17 cellular contexts compared by ENCODE assay signal in genomic region chr18:2597639-2598038, GRCh38. TPM values are rescaled to one million over a fixed set of nuclear protein-coding genes. Genes with fewer than 3 reads are reported as not detected.
DNase-seq lines count a peak whose midpoint lies in the region; ATAC-seq and TF ChIP-seq lines count a peak whose summit lies in the region.
"Had no signal": no experiment of that assay in that cellular context is flagged by ENCODE, and none has a peak within 500 bp of the region (broad histone marks: within the 10 kb centered on the region; RNA-seq: fewer than 3 reads in every experiment).

No MANE protein-coding gene starts in this region.

- H3K9me3 Mint-ChIP-seq in activated CD4-positive, alpha-beta T cell treated with anti-CD3 and anti-CD28 coated beads, Interleukin-2, amount 10 ng/mL, durations not matched to agents 7 days and 5 days = peaks cover 4% of the 10 kb centered on the region
- H3K9me3 Mint-ChIP-seq in CD4-positive, CD25-positive, alpha-beta regulatory T cell = peaks cover 0 to 4% (median 0%) of the 10 kb centered on the region in 7 donors
- H3K9me3 Mint-ChIP-seq in effector memory CD8-positive, alpha-beta T cell = peaks cover 0 to 2% of the 10 kb centered on the region in 2 donors

- TF ChIP-seq CTCF in PC-9 (conservative IDR thresholded peaks at IDR 0.05) (no peak), coronary artery (IDR thresholded peaks at IDR 0.05) (no peak)

- no peak overlapping the region for H3K4me3 Mint-ChIP-seq in activated CD4-positive, alpha-beta T cell treated with anti-CD3 and anti-CD28 coated beads, Interleukin-2, amount 10 ng/mL, durations not matched to agents 7 days and 5 days
- H3K4me3 Mint-ChIP-seq in CD4-positive, CD25-positive, alpha-beta regulatory T cell = peak overlapping the region in 3 of 4 donors; percentile 5 to 29 (median 6)
- H3K4me3 Mint-ChIP-seq in effector memory CD8-positive, alpha-beta T cell = no peak overlapping the region

- H3K9me3 ChIP-seq in CD4-positive, CD25-positive, alpha-beta regulatory T cell (ENCODE audit: control insufficient read depth in 2 of 2, low read length in 2 of 2) = no peaks in the 10 kb centered on the region
- H3K9me3 ChIP-seq in PC-9 (ENCODE audit: insufficient read depth, low read depth) = no peaks in the 10 kb centered on the region
- H3K9me3 ChIP-seq: A549 had no signal

- H3F3A ChIP-seq in PC-9 (ENCODE audit: insufficient read depth, low read depth) = peaks cover under 1% of the 10 kb centered on the region; the same call in 1 of the 2 replicates

- H3K9me2 ChIP-seq in PC-9 (ENCODE audit: insufficient read depth) = no peaks in the 10 kb centered on the region

- no peak overlapping the region for H2AFZ ChIP-seq in PC-9
- H2AFZ ChIP-seq: GM23248 had no signal

- H3K4me3 ChIP-seq in CD4-positive, CD25-positive, alpha-beta regulatory T cell (ENCODE audit: low read depth, low read length) = no peak overlapping the region
- H3K4me3 ChIP-seq in PC-9 = no peak overlapping the region
- no peak overlapping the region for H3K4me3 ChIP-seq in coronary artery
- H3K4me3 ChIP-seq: A549, GM23248 had no signal

- peaks cover 74% of the 10 kb centered on the region for H3K36me3 Mint-ChIP-seq in activated CD4-positive, alpha-beta T cell treated with anti-CD3 and anti-CD28 coated beads, Interleukin-2, amount 10 ng/mL, durations not matched to agents 7 days and 5 days (ENCODE audit: low read depth)
- H3K36me3 Mint-ChIP-seq in CD4-positive, CD25-positive, alpha-beta regulatory T cell = peaks cover 7% of the 10 kb centered on the region
- H3K36me3 Mint-ChIP-seq in effector memory CD8-positive, alpha-beta T cell (ENCODE audit: insufficient read depth) = no peaks in the 10 kb centered on the region

- peak; percentile 74 to 83 for ATAC-seq in CD4-positive, CD25-positive, alpha-beta regulatory T cell (ENCODE audit: low read depth in 2 of 2)
- peak; percentile 48 for ATAC-seq in effector memory CD8-positive, alpha-beta T cell (replicated peaks)
- no peak for ATAC-seq in HG03378 (IDR thresholded peaks at IDR 0.05; ENCODE audit: unreplicated experiment)
- ATAC-seq: A549, HCT116 had no signal

- CTCF ChIA-PET in activated CD4-positive, alpha-beta T cell treated with anti-CD3 and anti-CD28 coated beads, Interleukin-2, amount 10 ng/mL, durations not matched to agents 7 days and 5 days (lab: Charles Lee) = no interaction called here
- CTCF ChIA-PET in PC-9 (lab: Charles Lee) = no interaction called here

- H4K20me1 ChIP-seq in PC-9 (ENCODE audit: insufficient read depth) = no peaks in the 10 kb centered on the region

- no peak overlapping the region for H3K4me2 ChIP-seq in PC-9
- H3K4me2 ChIP-seq: A549 had no signal

- H3K27me3 Mint-ChIP-seq in activated CD4-positive, alpha-beta T cell treated with anti-CD3 and anti-CD28 coated beads, Interleukin-2, amount 10 ng/mL, durations not matched to agents 7 days and 5 days = no peaks in the 10 kb centered on the region
- no peaks in the 10 kb centered on the region for H3K27me3 Mint-ChIP-seq in CD4-positive, CD25-positive, alpha-beta regulatory T cell
- no peaks in the 10 kb centered on the region for H3K27me3 Mint-ChIP-seq in effector memory CD8-positive, alpha-beta T cell

- H3K27ac ChIP-seq in CD4-positive, CD25-positive, alpha-beta regulatory T cell (ENCODE audit: insufficient read depth, low read length, poor library complexity, severe bottlenecking) = peak overlapping the region; percentile 14
- H3K27ac ChIP-seq in PC-9 (no peak overlapping the region), coronary artery (no peak overlapping the region)
- H3K27ac ChIP-seq: A549, C4-2B, GM23248 had no signal

- TSS peak; percentile 6 for BruUV-seq in PC-9 (replicated peaks; lab: Mats Ljungman, UMichigan)

- peaks cover 26% of the 10 kb centered on the region for H3K4me1 ChIP-seq in CD4-positive, CD25-positive, alpha-beta regulatory T cell (ENCODE audit: control insufficient read depth, insufficient read depth, low read length, poor library complexity, severe bottlenecking)
- peaks cover 10% of the 10 kb centered on the region for H3K4me1 ChIP-seq in PC-9 (replicated peaks; ENCODE audit: insufficient read depth)

- POLR2A ChIA-PET in activated CD4-positive, alpha-beta T cell treated with anti-CD3 and anti-CD28 coated beads, Interleukin-2, amount 10 ng/mL, durations not matched to agents 7 days and 5 days (lab: Charles Lee) = no interaction called here
- POLR2A ChIA-PET in PC-9 (lab: Charles Lee; ENCODE audit: unreplicated experiment) = no interaction called here

- no peaks in the 10 kb centered on the region for H3K27me3 ChIP-seq in CD4-positive, CD25-positive, alpha-beta regulatory T cell (ENCODE audit: control insufficient read depth, insufficient read depth, low read length)
- H3K27me3 ChIP-seq in PC-9 (ENCODE audit: insufficient read depth, low read depth) = no peaks in the 10 kb centered on the region

- H3K36me3 ChIP-seq in CD4-positive, CD25-positive, alpha-beta regulatory T cell (ENCODE audit: control insufficient read depth, insufficient read depth, low read length) = peaks cover 7% of the 10 kb centered on the region
- peaks cover 53% of the 10 kb centered on the region for H3K36me3 ChIP-seq in PC-9 (ENCODE audit: low read depth)

- peaks cover 51% of the 10 kb centered on the region for H3K4me1 Mint-ChIP-seq in activated CD4-positive, alpha-beta T cell treated with anti-CD3 and anti-CD28 coated beads, Interleukin-2, amount 10 ng/mL, durations not matched to agents 7 days and 5 days
- peaks cover 28 to 58% (median 48%) of the 10 kb centered on the region in 4 donors for H3K4me1 Mint-ChIP-seq in CD4-positive, CD25-positive, alpha-beta regulatory T cell
- H3K4me1 Mint-ChIP-seq in effector memory CD8-positive, alpha-beta T cell (ENCODE audit: low read depth in 2 of 2) = peaks cover 6 to 10% of the 10 kb centered on the region in 2 donors

- H3K27ac Mint-ChIP-seq in activated CD4-positive, alpha-beta T cell treated with anti-CD3 and anti-CD28 coated beads, Interleukin-2, amount 10 ng/mL, durations not matched to agents 7 days and 5 days = peak overlapping the region; percentile 73
- H3K27ac Mint-ChIP-seq in CD4-positive, CD25-positive, alpha-beta regulatory T cell = peak overlapping the region; percentile 42 to 94 (median 83)
- peak overlapping the region in 1 of 2 donors; percentile 33 for H3K27ac Mint-ChIP-seq in effector memory CD8-positive, alpha-beta T cell

- no peak for DNase-seq in activated CD4-positive, alpha-beta T cell treated with anti-CD3 and anti-CD28 coated beads, Interleukin-2, amount 10 ng/mL, durations not matched to agents 7 days and 5 days
- no peak for DNase-seq in activated CD4-positive, alpha-beta T cell treated with anti-CD3 and anti-CD28 coated beads for 1 hour
- peak in 2 of 3 donors; percentile 35 to 63 for DNase-seq in CD4-positive, CD25-positive, alpha-beta regulatory T cell
- DNase-seq in PC-9 (no peak), coronary artery (ENCODE audit: low spot score) (no peak)
- no peak for DNase-seq in effector memory CD8-positive, alpha-beta T cell
- no peak for DNase-seq in NK-92 treated with Interleukin-12 subunit alpha and Interleukin-12 subunit beta, amount 100 ng/mL, for 24 hours (lab: John Stamatoyannopoulos, UW)
- DNase-seq: DMS79, GM23248, MV-4-11, NCI-H1436, NCI-H2029 treated with DMSO at 0.1 percent for 48 hours, NCI-H524 had no signal

- H3K79me2 ChIP-seq in PC-9 (ENCODE audit: low read depth) = no peaks in the 10 kb centered on the region

- intact Hi-C loops in PC-9 (cut with micrococcal nuclease; ENCODE audit: unreplicated experiment) = no loop called here

RNA-seq across cellular contexts. Expression of gene NDC80, which starts 26.3 kb away (rescaled TPM):
- total RNA-seq in activated CD4-positive, alpha-beta T cell treated with anti-CD3 and anti-CD28 coated beads, Interleukin-2, amount 10 ng/mL, durations not matched to agents 7 days and 5 days = 10 to 100 TPM; 92.3 to 96.5 TPM
- total RNA-seq in CD4-positive, CD25-positive, alpha-beta regulatory T cell = 20.3 TPM
- polyA plus RNA-seq in CD4-positive, CD25-positive, alpha-beta regulatory T cell = 10 to 100 TPM in 3 of 4 donors, 1 to 10 TPM in 1; 9.5 to 18.7 (median 11.1) TPM
- total RNA-seq in PC-9 (2021) = 71.7 and 89.2 TPM in 2 replicates

RNA-seq across cellular contexts. Expression of gene METTL4, which starts 26.3 kb away (rescaled TPM):
- total RNA-seq in activated CD4-positive, alpha-beta T cell treated with anti-CD3 and anti-CD28 coated beads, Interleukin-2, amount 10 ng/mL, durations not matched to agents 7 days and 5 days = 10 to 100 TPM; 20.3 to 25.5 TPM
- total RNA-seq in CD4-positive, CD25-positive, alpha-beta regulatory T cell = 23.3 TPM
- polyA plus RNA-seq in CD4-positive, CD25-positive, alpha-beta regulatory T cell = 10 to 100 TPM; 15.1 to 20.8 (median 18.0) TPM
- 21.8 and 23.9 TPM in 2 replicates for total RNA-seq in PC-9 (2021)

RNA-seq across cellular contexts. Expression of gene SMCHD1, which starts 57.9 kb away (rescaled TPM):
- total RNA-seq in activated CD4-positive, alpha-beta T cell treated with anti-CD3 and anti-CD28 coated beads, Interleukin-2, amount 10 ng/mL, durations not matched to agents 7 days and 5 days = 100 to 1,000 TPM; 195 to 215 TPM
- total RNA-seq in CD4-positive, CD25-positive, alpha-beta regulatory T cell = 671 TPM
- polyA plus RNA-seq in CD4-positive, CD25-positive, alpha-beta regulatory T cell = 10 to 100 TPM; 59.1 to 78.8 (median 65.5) TPM
- total RNA-seq in PC-9 (2021) = 44.9 and 73.7 TPM in 2 replicates

Comparison
In these comparisons a context has a peak if more than half of its experiments do, and no peak if none do; other contexts are left out.
1. DNase-seq: peak in CD4-positive, CD25-positive, alpha-beta regulatory T cell (2 of 3); none in activated CD4-positive, alpha-beta T cell treated with anti-CD3 and anti-CD28 coated beads, Interleukin-2, amount 10 ng/mL, durations not matched to agents 7 days and 5 days (single experiment), activated CD4-positive, alpha-beta T cell treated with anti-CD3 and anti-CD28 coated beads for 1 hour (single experiment), PC-9 (0 of 2), effector memory CD8-positive, alpha-beta T cell (0 of 3), coronary artery (single experiment) and NK-92 treated with Interleukin-12 subunit alpha and Interleukin-12 subunit beta, amount 100 ng/mL, for 24 hours (single experiment).
2. H3K4me3 Mint-ChIP-seq: peak in CD4-positive, CD25-positive, alpha-beta regulatory T cell (3 of 4); none in activated CD4-positive, alpha-beta T cell treated with anti-CD3 and anti-CD28 coated beads, Interleukin-2, amount 10 ng/mL, durations not matched to agents 7 days and 5 days (single experiment) and effector memory CD8-positive, alpha-beta T cell (0 of 2).